1 cellular context compared by ENCODE assay signal in the genomic region with DNA sequence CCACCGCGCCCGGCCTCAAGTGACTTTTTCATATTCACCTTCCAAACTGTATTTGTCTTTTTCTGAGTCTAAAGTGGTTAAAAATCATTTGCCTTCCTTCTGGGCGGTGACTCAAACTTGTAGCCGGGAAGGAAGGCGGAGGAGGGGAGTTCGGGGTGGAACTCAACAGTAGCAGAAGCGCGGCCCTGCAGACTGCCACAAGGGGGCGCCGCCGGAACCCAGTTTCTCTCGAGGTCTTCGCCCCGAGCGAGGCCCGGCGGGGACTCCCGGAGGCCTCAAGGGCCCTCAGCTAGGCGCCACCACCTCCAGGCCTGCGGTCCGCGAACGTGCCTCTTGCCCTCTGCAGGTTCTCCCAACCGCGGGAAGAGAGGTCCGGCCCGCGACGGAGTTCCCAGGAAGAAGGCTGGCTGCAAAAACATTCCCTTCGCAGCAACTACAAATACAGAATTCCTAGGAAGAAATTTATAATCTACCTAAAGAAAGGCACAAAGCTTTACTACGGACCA.
A peak's percentile ranks its signal among the peaks of the same experiment; 100 is the strongest.
TF ChIP-seq lines count a peak whose summit lies in the region.

No MANE protein-coding gene starts in this region.

TF ChIP-seq in HEK293, 187 proteins besides CTCF, POLR2A, EP300 and RAD21 (continued from another document):
- TF ChIP-seq, protein P1, sequence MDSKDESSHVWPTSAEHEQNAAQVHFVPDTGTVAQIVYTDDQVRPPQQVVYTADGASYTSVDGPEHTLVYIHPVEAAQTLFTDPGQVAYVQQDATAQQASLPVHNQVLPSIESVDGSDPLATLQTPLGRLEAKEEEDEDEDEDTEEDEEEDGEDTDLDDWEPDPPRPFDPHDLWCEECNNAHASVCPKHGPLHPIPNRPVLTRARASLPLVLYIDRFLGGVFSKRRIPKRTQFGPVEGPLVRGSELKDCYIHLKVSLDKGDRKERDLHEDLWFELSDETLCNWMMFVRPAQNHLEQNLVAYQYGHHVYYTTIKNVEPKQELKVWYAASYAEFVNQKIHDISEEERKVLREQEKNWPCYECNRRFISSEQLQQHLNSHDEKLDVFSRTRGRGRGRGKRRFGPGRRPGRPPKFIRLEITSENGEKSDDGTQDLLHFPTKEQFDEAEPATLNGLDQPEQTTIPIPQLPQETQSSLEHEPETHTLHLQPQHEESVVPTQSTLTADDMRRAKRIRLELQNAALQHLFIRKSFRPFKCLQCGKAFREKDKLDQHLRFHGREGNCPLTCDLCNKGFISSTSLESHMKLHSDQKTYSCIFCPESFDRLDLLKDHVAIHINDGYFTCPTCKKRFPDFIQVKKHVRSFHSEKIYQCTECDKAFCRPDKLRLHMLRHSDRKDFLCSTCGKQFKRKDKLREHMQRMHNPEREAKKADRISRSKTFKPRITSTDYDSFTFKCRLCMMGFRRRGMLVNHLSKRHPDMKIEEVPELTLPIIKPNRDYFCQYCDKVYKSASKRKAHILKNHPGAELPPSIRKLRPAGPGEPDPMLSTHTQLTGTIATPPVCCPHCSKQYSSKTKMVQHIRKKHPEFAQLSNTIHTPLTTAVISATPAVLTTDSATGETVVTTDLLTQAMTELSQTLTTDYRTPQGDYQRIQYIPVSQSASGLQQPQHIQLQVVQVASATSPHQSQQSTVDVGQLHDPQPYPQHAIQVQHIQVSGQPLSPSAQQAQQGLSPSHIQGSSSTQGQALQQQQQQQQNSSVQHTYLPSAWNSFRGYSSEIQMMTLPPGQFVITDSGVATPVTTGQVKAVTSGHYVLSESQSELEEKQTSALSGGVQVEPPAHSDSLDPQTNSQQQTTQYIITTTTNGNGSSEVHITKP (tag by site-specific recombination; IDR thresholded peaks at IDR 0.05): 0 out of 2 replicates have a peak, but pooled peaks have one; percentile 12
- TF ChIP-seq ZNF660 (tag by site-specific recombination; IDR thresholded peaks at IDR 0.05) (peak; percentile 75; the same call in 1 of the 2 replicates), ZBTB8A (tag by site-specific recombination; IDR thresholded peaks at IDR 0.05) (peak; percentile 75), ZNF214 (tag by site-specific recombination; IDR thresholded peaks at IDR 0.05; ENCODE audit: borderline replicate concordance) (no peak), ZNF274 (IDR thresholded peaks at IDR 0.05; ENCODE audit: low read length) (no peak), ZNF274 (tag by site-specific recombination; IDR thresholded peaks at IDR 0.05; ENCODE audit: borderline replicate concordance) (no peak), ZNF561 (tag by site-specific recombination; IDR thresholded peaks at IDR 0.05; ENCODE audit: borderline replicate concordance) (peak; percentile 59; the same call in 1 of the 2 replicates), ZBTB17 (tag by site-specific recombination; IDR thresholded peaks at IDR 0.05) (0 out of 2 replicates have a peak, but pooled peaks have one; percentile 18)
- TF ChIP-seq, protein P2, sequence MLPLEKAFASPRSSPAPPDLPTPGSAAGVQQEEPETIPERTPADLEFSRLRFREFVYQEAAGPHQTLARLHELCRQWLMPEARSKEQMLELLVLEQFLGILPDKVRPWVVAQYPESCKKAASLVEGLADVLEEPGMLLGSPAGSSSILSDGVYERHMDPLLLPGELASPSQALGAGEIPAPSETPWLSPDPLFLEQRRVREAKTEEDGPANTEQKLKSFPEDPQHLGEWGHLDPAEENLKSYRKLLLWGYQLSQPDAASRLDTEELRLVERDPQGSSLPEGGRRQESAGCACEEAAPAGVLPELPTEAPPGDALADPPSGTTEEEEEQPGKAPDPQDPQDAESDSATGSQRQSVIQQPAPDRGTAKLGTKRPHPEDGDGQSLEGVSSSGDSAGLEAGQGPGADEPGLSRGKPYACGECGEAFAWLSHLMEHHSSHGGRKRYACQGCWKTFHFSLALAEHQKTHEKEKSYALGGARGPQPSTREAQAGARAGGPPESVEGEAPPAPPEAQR (tag by site-specific recombination; IDR thresholded peaks at IDR 0.05): no peak
- TF ChIP-seq, protein P3, sequence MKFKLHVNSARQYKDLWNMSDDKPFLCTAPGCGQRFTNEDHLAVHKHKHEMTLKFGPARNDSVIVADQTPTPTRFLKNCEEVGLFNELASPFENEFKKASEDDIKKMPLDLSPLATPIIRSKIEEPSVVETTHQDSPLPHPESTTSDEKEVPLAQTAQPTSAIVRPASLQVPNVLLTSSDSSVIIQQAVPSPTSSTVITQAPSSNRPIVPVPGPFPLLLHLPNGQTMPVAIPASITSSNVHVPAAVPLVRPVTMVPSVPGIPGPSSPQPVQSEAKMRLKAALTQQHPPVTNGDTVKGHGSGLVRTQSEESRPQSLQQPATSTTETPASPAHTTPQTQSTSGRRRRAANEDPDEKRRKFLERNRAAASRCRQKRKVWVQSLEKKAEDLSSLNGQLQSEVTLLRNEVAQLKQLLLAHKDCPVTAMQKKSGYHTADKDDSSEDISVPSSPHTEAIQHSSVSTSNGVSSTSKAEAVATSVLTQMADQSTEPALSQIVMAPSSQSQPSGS (tag by site-specific recombination; IDR thresholded peaks at IDR 0.05; ENCODE audit: low read depth): no peak
